19 cellular contexts compared by ENCODE assay signal in genomic region chrX:53265771-53266170, GRCh38. TPM values are rescaled to one million over a fixed set of nuclear protein-coding genes. Genes with fewer than 3 reads are reported as not detected.
A peak's percentile ranks its signal among the peaks of the same experiment; 100 is the strongest.
DNase-seq lines count a peak whose midpoint lies in the region; ATAC-seq, FAIRE-seq and TF ChIP-seq lines count a peak whose summit lies in the region.
"Had no signal": no experiment of that assay in that cellular context is flagged by ENCODE, and none has a peak within 500 bp of the region (broad histone marks: within the 10 kb centered on the region; RNA-seq: fewer than 3 reads in every experiment).

No MANE protein-coding gene starts in this region.

- H3K4me3 ChIP-seq in HEK293 (ENCODE audit: low read depth, low read length): no peak overlapping the region
- H3K4me3 ChIP-seq in breast epithelium: no peak overlapping the region
- no peak overlapping the region for H3K4me3 ChIP-seq in keratinocyte (ENCODE audit: control insufficient read depth in 2 of 3, extremely low read depth in 1 of 3, insufficient read depth in 2 of 3, low read depth in 1 of 3, low read length in 3 of 3)
- no peak overlapping the region for H3K4me3 ChIP-seq in neuronal stem cell (ENCODE audit: low read length in 2 of 2)
- H3K4me3 ChIP-seq: prostate gland had no signal

- TF ChIP-seq CTCF in 22Rv1 (IDR thresholded peaks at IDR 0.05): no peak
- no peak for TF ChIP-seq CTCF in HEK293 (tag by site-specific recombination; IDR thresholded peaks at IDR 0.05)
- TF ChIP-seq CTCF in breast epithelium (IDR thresholded peaks at IDR 0.05): no peak
- no peak for TF ChIP-seq CTCF in keratinocyte (optimal IDR thresholded peaks at IDR 0.05 in 1 of 3, IDR thresholded peaks at IDR 0.05 in 1 of 3, conservative IDR thresholded peaks at IDR 0.05 in 1 of 3; ENCODE audit: extremely low read depth in 1 of 3, insufficient read depth in 2 of 3, low read length in 3 of 3)

- H2BK15ac ChIP-seq in neuronal stem cell (ENCODE audit: low read length): no peak overlapping the region

- H3K9me3 ChIP-seq in HEK293 (ENCODE audit: control insufficient read depth, insufficient read depth, low read depth, low read length): no peaks in the 10 kb centered on the region
- H3K9me3 ChIP-seq in breast epithelium: no peaks in the 10 kb centered on the region
- no peaks in the 10 kb centered on the region for H3K9me3 ChIP-seq in keratinocyte (ENCODE audit: control insufficient read depth, low read depth, low read length)
- H3K9me3 ChIP-seq in neuronal stem cell (replicated peaks in 1 of 2; ENCODE audit: control insufficient read depth in 2 of 2, insufficient read depth in 1 of 2, low read depth in 1 of 2, low read length in 2 of 2): no peaks in the 10 kb centered on the region
- H3K9me3 ChIP-seq: prostate gland had no signal

- H2BK5ac ChIP-seq in neuronal stem cell (ENCODE audit: low read length): no peak overlapping the region

- H3K4ac ChIP-seq in neuronal stem cell (ENCODE audit: low read length): no peak overlapping the region

- H3K23ac ChIP-seq in neuronal stem cell (ENCODE audit: low read depth, low read length, poor library complexity): no peak overlapping the region

- H3K36me3 ChIP-seq in HEK293 (ENCODE audit: control insufficient read depth in 2 of 2, insufficient read depth in 1 of 2, low read length in 2 of 2) (no peaks in the 10 kb centered on the region), breast epithelium (no peaks in the 10 kb centered on the region), keratinocyte (ENCODE audit: control insufficient read depth in 2 of 2, extremely low read depth in 1 of 2, insufficient read depth in 2 of 2, low read length in 2 of 2) (no peaks in the 10 kb centered on the region), neuronal stem cell (replicated peaks in 1 of 2; ENCODE audit: control insufficient read depth in 2 of 2, insufficient read depth in 2 of 2, low read length in 2 of 2) (no peaks in the 10 kb centered on the region)
- H3K36me3 ChIP-seq: prostate gland had no signal

- no peak overlapping the region for H3K14ac ChIP-seq in neuronal stem cell (ENCODE audit: low read length)

- H3K4me2 ChIP-seq in keratinocyte (ENCODE audit: control insufficient read depth, extremely low read depth, insufficient read depth, low read depth, low read length) (peak overlapping the region; percentile 22), neuronal stem cell (ENCODE audit: insufficient read depth, low read length, poor library complexity, severe bottlenecking) (no peak overlapping the region)

- H3K27me3 ChIP-seq in breast epithelium: peaks cover 0 to 78% of the 10 kb centered on the region in 2 donors
- peaks cover 10% of the 10 kb centered on the region for H3K27me3 ChIP-seq in keratinocyte (ENCODE audit: control insufficient read depth, extremely low read depth, insufficient read depth, low read length)
- peaks cover 0 to 3% (median 0%) of the 10 kb centered on the region in 3 experiments for H3K27me3 ChIP-seq in neuronal stem cell (ENCODE audit: control insufficient read depth in 3 of 3, insufficient read depth in 3 of 3, low read depth in 1 of 3, low read length in 3 of 3)

- H4K8ac ChIP-seq in neuronal stem cell (ENCODE audit: low read depth, low read length): no peak overlapping the region

- intact Hi-C loops in breast epithelium (cut with DNase I; ENCODE audit: low total_unique reads): no loop called here

- no peak overlapping the region for H3K9ac ChIP-seq in keratinocyte (ENCODE audit: control insufficient read depth, extremely low read depth, insufficient read depth, low read length)
- H3K9ac ChIP-seq in neuronal stem cell (ENCODE audit: low read depth, low read length, poor library complexity): no peak overlapping the region

- TF ChIP-seq POLR2A in breast epithelium (IDR thresholded peaks at IDR 0.05): no peak

- no peak overlapping the region for H2BK12ac ChIP-seq in neuronal stem cell (ENCODE audit: low read length)

- DNase-seq in breast epithelium (ENCODE audit: low spot score in 2 of 2) (no peak), keratinocyte (ENCODE audit: low read depth, low spot score) (no peak), neuronal stem cell (ENCODE audit: low spot score) (no peak)
- DNase-seq in stimulated activated CD4-positive, alpha-beta T cell treated with anti-CD3 and anti-CD28 coated beads, Interleukin-15, amount 100 ng/mL, for 24 hours: no peak
- DNase-seq: caudate nucleus, hypothalamus, Karpas-422, naive B cell, NCI-H1694, NCI-H510A treated with DMSO at 0.1 percent for 48 hours, SW 1271 had no signal

- H2BK120ac ChIP-seq in neuronal stem cell (ENCODE audit: low read depth, low read length): no peak overlapping the region

- no peaks in the 10 kb centered on the region for H3K9me1 ChIP-seq in keratinocyte (ENCODE audit: control insufficient read depth, extremely low read depth, insufficient read depth, low read length)

- H2AFZ ChIP-seq in keratinocyte (ENCODE audit: control insufficient read depth, low read length) (no peak overlapping the region), neuronal stem cell (ENCODE audit: low read length) (no peak overlapping the region)

- no peak overlapping the region for H2AK5ac ChIP-seq in neuronal stem cell (ENCODE audit: low read depth, low read length)

- peaks cover 2% of the 10 kb centered on the region; the same call in 1 of the 2 replicates for H3K4me1 ChIP-seq in HEK293 (ENCODE audit: control insufficient read depth, insufficient read depth, low read length)
- no peaks in the 10 kb centered on the region for H3K4me1 ChIP-seq in breast epithelium
- peaks cover 37% of the 10 kb centered on the region for H3K4me1 ChIP-seq in keratinocyte (ENCODE audit: control insufficient read depth, extremely low read depth, insufficient read depth, low read length)
- peaks cover 0 to 10% of the 10 kb centered on the region in 2 donors for H3K4me1 ChIP-seq in neuronal stem cell (ENCODE audit: control insufficient read depth in 2 of 2, insufficient read depth in 1 of 2, low read depth in 1 of 2, low read length in 2 of 2)
- H3K4me1 ChIP-seq: prostate gland had no signal

- H4K20me1 ChIP-seq in keratinocyte (ENCODE audit: control insufficient read depth, extremely low read depth, insufficient read depth, low read length): no peaks in the 10 kb centered on the region

- FAIRE-seq in keratinocyte (lab: Jason Lieb, UNC): no peak
- FAIRE-seq: A204.1, D721Med, urothelium cell line had no signal

- H3K27ac ChIP-seq in 22Rv1 (peak overlapping the region; percentile 62), HEK293 (ENCODE audit: extremely low read depth, low read depth, low read length) (no peak overlapping the region), breast epithelium (peak overlapping the region; percentile 10 to 58), keratinocyte (ENCODE audit: control insufficient read depth, insufficient read depth, low read length) (no peak overlapping the region), neuronal stem cell (replicated peaks; ENCODE audit: low read length) (no peak overlapping the region)
- H3K27ac ChIP-seq: prostate gland had no signal

- CTCF ChIA-PET in HEK293 (lab: Yijun Ruan, JAX): interaction anchor here (0.5 to 1.4 kb wide), 4 partner anchors 9 to 218 kb away, joined by 3 to 7 read pairs (median 5); no protein-coding TSS in a partner anchor

- POLR2A ChIA-PET in HEK293 (lab: Yijun Ruan, JAX): interaction anchor here (0.9 kb wide), 1 partner anchor 16 kb away, joined by 3 read pairs; the partner anchor contains the start of gene IQSEC2

- H4K91ac ChIP-seq in neuronal stem cell (ENCODE audit: low read depth, low read length, poor library complexity): no peak overlapping the region

- WGBS in neuronal stem cell (ENCODE audit: extremely low coverage in 2 of 2, insufficient read length in 2 of 2, insufficient replicate concordance in 1 of 2), 2 donors: no CpG with 5 or more reads among the region's 3 CpGs

- ATAC-seq in GM19397 (IDR thresholded peaks at IDR 0.05; ENCODE audit: unreplicated experiment) (no peak), HG03565 (IDR thresholded peaks at IDR 0.05; ENCODE audit: unreplicated experiment) (no peak)

- H3K79me1 ChIP-seq in neuronal stem cell (ENCODE audit: low read depth, low read length): no peaks in the 10 kb centered on the region

- no peaks in the 10 kb centered on the region for H3K79me2 ChIP-seq in keratinocyte (ENCODE audit: control insufficient read depth, insufficient read depth, low read length)

- no peak overlapping the region for H3K18ac ChIP-seq in neuronal stem cell (ENCODE audit: low read length)

- dilution Hi-C loops in keratinocyte (cut with MboI; ENCODE audit: extremely low pct_ligation_motif_present, low sequenced_read_pairs): no loop called here

TF ChIP-seq in HEK293, 187 proteins besides CTCF, POLR2A, EP300 and RAD21 (continues in another document):
- TF ChIP-seq ZNF521 (tag by site-specific recombination; IDR thresholded peaks at IDR 0.05) (no peak), ZNF560 (tag by site-specific recombination; IDR thresholded peaks at IDR 0.05; ENCODE audit: borderline replicate concordance) (no peak)

RNA-seq across cellular contexts. Expression of gene IQSEC2, which starts 15.6 kb away (rescaled TPM):
- total RNA-seq in breast epithelium: 10 to 100 TPM; 16.7 to 18.7 (median 18.3) TPM
- 3.9 to 7.7 TPM (median 4.7 TPM) in 3 replicates for polyA plus RNA-seq in keratinocyte
- polyA plus RNA-seq in keratinocyte (2011; ENCODE audit: low read depth): 2.5 TPM
- polyA plus RNA-seq in keratinocyte (2011; cell fraction: cytosol; rRNA removed): 5.1 and 6.0 TPM in 2 replicates
- 10.2 and 13.5 TPM in 2 replicates for polyA plus RNA-seq in keratinocyte (2011; cell fraction: nucleus; rRNA removed)
- polyA plus RNA-seq in keratinocyte (2012; ENCODE audit: low replicate concordance): 7.0 and 7.7 TPM in 2 replicates
- polyA minus RNA-seq in keratinocyte: 5.5 to 6.9 TPM (median 6.3 TPM) in 3 replicates
- polyA minus RNA-seq in keratinocyte (2011; cell fraction: cytosol; rRNA and poly(A)+ RNA removed): 10.9 TPM
- 10.3 and 11.1 TPM in 2 replicates for polyA minus RNA-seq in keratinocyte (2011; cell fraction: nucleus; rRNA and poly(A)+ RNA removed)
- 12.5 TPM for polyA plus RNA-seq in neuronal stem cell (2013, experiment 1 of 2)
- polyA plus RNA-seq in neuronal stem cell (2013, experiment 2 of 2): 13.1 TPM

RNA-seq across cellular contexts. Expression of gene KDM5C, which starts 40.8 kb away (rescaled TPM):
- total RNA-seq in breast epithelium: 100 to 1,000 TPM in 2 of 3 donors, 10 to 100 TPM in 1; 63.5 to 136 (median 123) TPM
- 44.0 to 48.3 TPM (median 46.0 TPM) in 3 replicates for polyA plus RNA-seq in keratinocyte
- polyA plus RNA-seq in keratinocyte (2011; ENCODE audit: low read depth): 48.1 TPM
- 24.2 TPM in 2 replicates for polyA plus RNA-seq in keratinocyte (2011; cell fraction: cytosol; rRNA removed)
- polyA plus RNA-seq in keratinocyte (2011; cell fraction: nucleus; rRNA removed): 155 and 158 TPM in 2 replicates
- 44.1 and 53.6 TPM in 2 replicates for polyA plus RNA-seq in keratinocyte (2012; ENCODE audit: low replicate concordance)
- 95.0 to 134 TPM (median 98.4 TPM) in 3 replicates for polyA minus RNA-seq in keratinocyte
- 54.9 TPM for polyA minus RNA-seq in keratinocyte (2011; cell fraction: cytosol; rRNA and poly(A)+ RNA removed)
- polyA minus RNA-seq in keratinocyte (2011; cell fraction: nucleus; rRNA and poly(A)+ RNA removed): 95.6 and 101 TPM in 2 replicates
- 28.9 TPM for polyA plus RNA-seq in neuronal stem cell (2013, experiment 1 of 2)
- polyA plus RNA-seq in neuronal stem cell (2013, experiment 2 of 2): 27.2 TPM

Comparison
In these comparisons a context has a peak if more than half of its experiments do, and no peak if none do; other contexts are left out.
1. H3K27ac ChIP-seq: peak in 22Rv1 (single experiment) and breast epithelium (2 of 2); none in HEK293 (single experiment), keratinocyte (single experiment) and neuronal stem cell (single experiment).